In the genomic region with DNA sequence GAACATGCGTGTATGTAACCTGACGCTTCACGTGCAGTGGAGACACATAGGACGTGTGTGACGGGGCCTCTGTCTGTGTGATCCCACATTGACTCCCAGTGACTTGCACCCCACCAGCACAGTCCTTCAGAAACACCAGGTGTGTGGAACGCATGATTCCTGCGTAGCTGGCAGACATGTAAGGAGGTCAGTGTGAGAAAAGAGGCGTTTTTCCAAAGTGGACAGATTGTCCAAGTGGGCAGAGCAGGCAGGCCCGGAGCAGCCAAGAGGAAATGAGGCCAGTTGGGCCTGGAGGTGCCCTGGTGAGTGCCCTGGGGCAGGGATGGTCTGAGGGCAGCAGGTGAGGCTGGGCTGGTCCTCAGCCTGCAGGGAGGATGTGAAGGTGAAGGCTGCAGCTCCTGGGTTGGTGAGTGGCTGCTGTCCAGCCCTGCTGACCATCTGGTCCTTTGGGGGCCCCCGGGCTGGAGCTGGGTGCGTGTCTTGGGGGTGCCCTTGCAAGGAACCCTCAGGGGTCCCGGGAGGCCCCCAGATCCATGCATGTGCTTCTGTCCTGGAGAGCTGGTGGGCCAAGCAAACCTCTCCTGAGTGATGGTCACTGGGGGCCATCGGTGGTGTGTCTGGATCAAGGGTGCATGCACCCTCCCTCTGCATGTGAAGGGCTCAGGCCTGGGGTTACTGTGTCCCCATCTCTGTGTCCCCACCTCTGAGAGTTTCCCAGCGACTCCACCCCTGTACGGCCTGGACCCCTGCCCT, we compare ENCODE assay signal across 15 cellular contexts. TPM values are rescaled to one million over a fixed set of nuclear protein-coding genes. Genes with fewer than 3 reads are reported as not detected.
A peak's percentile ranks its signal among the peaks of the same experiment; 100 is the strongest.
DNase-seq lines count a peak whose midpoint lies in the region; ATAC-seq and TF ChIP-seq lines count a peak whose summit lies in the region.
"Had no signal": no experiment of that assay in that cellular context is flagged by ENCODE, and none has a peak within 500 bp of the region (broad histone marks: within the 10 kb centered on the region; RNA-seq: fewer than 3 reads in every experiment).

No MANE protein-coding gene starts in this region.

- peak overlapping the region; percentile 31 for H3K4me3 Mint-ChIP-seq in chondrocyte (ENCODE audit: unreplicated experiment)
- no peak overlapping the region for H3K4me3 Mint-ChIP-seq in stimulated activated naive B cell treated with anti-CD40 and anti-IgM and Interleukin-4, amounts not matched to agents 10 μg/mL and 1 μg/mL and 100 μg/mL, for 72 hours
- H3K4me3 Mint-ChIP-seq: activated B cell treated with CpG ODN at 0.5 μM for 24 hours, naive B cell, T-helper 17 cell had no signal

- DNase-seq in chondrocyte (ENCODE audit: low spot score) (peak; percentile 79), right lobe of liver (peak; percentile 35 to 72 (median 72)), NOMO-1 treated with dmso at 0.1 percent for 144 hours (lab: John Stamatoyannopoulos, UW; ENCODE audit: unreplicated experiment) (no peak), GM20000 (ENCODE audit: low spot score) (no peak)
- DNase-seq in stimulated activated naive B cell treated with anti-CD40 and anti-IgM and Interleukin-4, amounts not matched to agents 10 μg/mL and 1 μg/mL and 100 μg/mL, for 72 hours, result no peak
- DNase-seq: activated B cell treated with CpG ODN at 0.5 μM for 24 hours; left colon; naive B cell; SHP77; stimulated activated CD4-positive, alpha-beta T cell treated with anti-CD3 and anti-CD28 coated beads, Interleukin-1b, Interleukin-23, amount 100 ng/mL, for 48 hours had no signal

- H3K9me3 ChIP-seq in HEK293 (ENCODE audit: control insufficient read depth, insufficient read depth, low read depth, low read length) (no peaks in the 10 kb centered on the region), right lobe of liver (no peaks in the 10 kb centered on the region)
- H3K9me3 ChIP-seq: ascending aorta had no signal

- H3K36me3 Mint-ChIP-seq in chondrocyte (ENCODE audit: low read depth), result peaks cover 2% of the 10 kb centered on the region
- H3K36me3 Mint-ChIP-seq in stimulated activated naive B cell treated with anti-CD40 and anti-IgM and Interleukin-4, amounts not matched to agents 10 μg/mL and 1 μg/mL and 100 μg/mL, for 72 hours, result no peaks in the 10 kb centered on the region
- H3K36me3 Mint-ChIP-seq: naive B cell had no signal

- no peaks in the 10 kb centered on the region for H3K9me3 Mint-ChIP-seq in chondrocyte (ENCODE audit: low read depth)
- no peaks in the 10 kb centered on the region for H3K9me3 Mint-ChIP-seq in stimulated activated naive B cell treated with anti-CD40 and anti-IgM and Interleukin-4, amounts not matched to agents 10 μg/mL and 1 μg/mL and 100 μg/mL, for 72 hours
- H3K9me3 Mint-ChIP-seq: activated B cell treated with CpG ODN at 0.5 μM for 24 hours, naive B cell had no signal

- H3K27me3 ChIP-seq in right lobe of liver, result no peaks in the 10 kb centered on the region
- H3K27me3 ChIP-seq: ascending aorta had no signal

- no peak for TF ChIP-seq POLR2A in right lobe of liver (IDR thresholded peaks at IDR 0.05)

- CTCF ChIA-PET in HEK293 (lab: Yijun Ruan, JAX), result interaction anchor here (0.6 to 0.7 kb wide), 3 partner anchors 12 to 340 kb away, joined by 3 read pairs; no protein-coding TSS in a partner anchor

- peaks cover 1% of the 10 kb centered on the region for H3K27me3 Mint-ChIP-seq in chondrocyte (ENCODE audit: low read depth)
- H3K27me3 Mint-ChIP-seq in stimulated activated naive B cell treated with anti-CD40 and anti-IgM and Interleukin-4, amounts not matched to agents 10 μg/mL and 1 μg/mL and 100 μg/mL, for 72 hours, result peaks cover 14 to 19% of the 10 kb centered on the region in 2 donors

- H3K4me1 ChIP-seq in HEK293 (ENCODE audit: control insufficient read depth, insufficient read depth, low read length) (no peaks in the 10 kb centered on the region), right lobe of liver (peaks cover 0 to 55% (median 20%) of the 10 kb centered on the region in 4 donors)
- H3K4me1 ChIP-seq: ascending aorta had no signal

- peaks cover 8% of the 10 kb centered on the region for H3K4me1 Mint-ChIP-seq in chondrocyte (ENCODE audit: low read depth)
- peaks cover 0 to 4% of the 10 kb centered on the region in 2 donors for H3K4me1 Mint-ChIP-seq in stimulated activated naive B cell treated with anti-CD40 and anti-IgM and Interleukin-4, amounts not matched to agents 10 μg/mL and 1 μg/mL and 100 μg/mL, for 72 hours
- H3K4me1 Mint-ChIP-seq: activated B cell treated with CpG ODN at 0.5 μM for 24 hours, naive B cell had no signal

- ATAC-seq in right lobe of liver (peak in 3 of 4 donors; percentile 0 to 7 (median 2)), HG02852 (IDR thresholded peaks at IDR 0.05; ENCODE audit: unreplicated experiment) (no peak)
- no peak for ATAC-seq in stimulated activated naive B cell treated with anti-CD40 and anti-IgM and Interleukin-4, amounts not matched to agents 10 μg/mL and 1 μg/mL and 100 μg/mL, for 72 hours (replicated peaks)
- ATAC-seq: left colon, T-helper 17 cell had no signal

- 35% methylated on average over 6 of the region's 15 CpGs for WGBS in right lobe of liver (ENCODE audit: insufficient coverage, low coverage, low lambda C conversion rate, missing lambda C conversion rate)

- no peak overlapping the region for H3K27ac Mint-ChIP-seq in chondrocyte (ENCODE audit: unreplicated experiment)
- peak overlapping the region; percentile 15 for H3K27ac Mint-ChIP-seq in stimulated activated naive B cell treated with anti-CD40 and anti-IgM and Interleukin-4, amounts not matched to agents 10 μg/mL and 1 μg/mL and 100 μg/mL, for 72 hours
- H3K27ac Mint-ChIP-seq: activated B cell treated with CpG ODN at 0.5 μM for 24 hours, T-helper 17 cell had no signal

- intact Hi-C loops in right lobe of liver (cut with DNase I), result loop anchor here in 1 of 2 donors (5.0 kb wide), 1 partner anchor 72 kb away; a partner anchor contains a TSS

- no peak for TF ChIP-seq CTCF in HEK293 (tag by site-specific recombination; IDR thresholded peaks at IDR 0.05)
- TF ChIP-seq CTCF in chondrocyte (IDR thresholded peaks at IDR 0.05), result no peak
- TF ChIP-seq CTCF in right lobe of liver (IDR thresholded peaks at IDR 0.05), result no peak
- no peak for TF ChIP-seq CTCF in GM20000 (IDR thresholded peaks at IDR 0.05; ENCODE audit: extremely low read depth, missing control alignments)

- no peak overlapping the region for H3K4me3 ChIP-seq in HEK293 (ENCODE audit: low read depth, low read length)
- peak overlapping the region in 1 of 3 donors; percentile 16 for H3K4me3 ChIP-seq in right lobe of liver
- H3K4me3 ChIP-seq: ascending aorta had no signal

- H3K27ac ChIP-seq in HEK293 (ENCODE audit: extremely low read depth, low read depth, low read length) (no peak overlapping the region), right lobe of liver (peak overlapping the region; percentile 84 to 96 (median 96))
- H3K27ac ChIP-seq: ascending aorta had no signal

- POLR2A ChIA-PET in HEK293 (lab: Yijun Ruan, JAX), result no interaction called here

- peaks cover 0 to 43% of the 10 kb centered on the region in 2 experiments; a peak in 1 of 3 replicates for H3K36me3 ChIP-seq in HEK293 (ENCODE audit: control insufficient read depth in 2 of 2, insufficient read depth in 1 of 2, low read length in 2 of 2)
- no peaks in the 10 kb centered on the region for H3K36me3 ChIP-seq in right lobe of liver
- H3K36me3 ChIP-seq: ascending aorta had no signal

TF ChIP-seq in HEK293, 187 proteins besides CTCF, POLR2A, EP300 and RAD21:
- no peak for TF ChIP-seq ZBTB17 (tag by site-specific recombination; IDR thresholded peaks at IDR 0.05)
- no peak for TF ChIP-seq ZNF792 (tag by site-specific recombination; IDR thresholded peaks at IDR 0.05)
- no peak for TF ChIP-seq ZNF830 (tag by site-specific recombination; IDR thresholded peaks at IDR 0.05; ENCODE audit: low read depth)
- TF ChIP-seq, protein P1, sequence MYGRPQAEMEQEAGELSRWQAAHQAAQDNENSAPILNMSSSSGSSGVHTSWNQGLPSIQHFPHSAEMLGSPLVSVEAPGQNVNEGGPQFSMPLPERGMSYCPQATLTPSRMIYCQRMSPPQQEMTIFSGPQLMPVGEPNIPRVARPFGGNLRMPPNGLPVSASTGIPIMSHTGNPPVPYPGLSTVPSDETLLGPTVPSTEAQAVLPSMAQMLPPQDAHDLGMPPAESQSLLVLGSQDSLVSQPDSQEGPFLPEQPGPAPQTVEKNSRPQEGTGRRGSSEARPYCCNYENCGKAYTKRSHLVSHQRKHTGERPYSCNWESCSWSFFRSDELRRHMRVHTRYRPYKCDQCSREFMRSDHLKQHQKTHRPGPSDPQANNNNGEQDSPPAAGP (tag by site-specific recombination; IDR thresholded peaks at IDR 0.05), result no peak
- TF ChIP-seq, protein P2, sequence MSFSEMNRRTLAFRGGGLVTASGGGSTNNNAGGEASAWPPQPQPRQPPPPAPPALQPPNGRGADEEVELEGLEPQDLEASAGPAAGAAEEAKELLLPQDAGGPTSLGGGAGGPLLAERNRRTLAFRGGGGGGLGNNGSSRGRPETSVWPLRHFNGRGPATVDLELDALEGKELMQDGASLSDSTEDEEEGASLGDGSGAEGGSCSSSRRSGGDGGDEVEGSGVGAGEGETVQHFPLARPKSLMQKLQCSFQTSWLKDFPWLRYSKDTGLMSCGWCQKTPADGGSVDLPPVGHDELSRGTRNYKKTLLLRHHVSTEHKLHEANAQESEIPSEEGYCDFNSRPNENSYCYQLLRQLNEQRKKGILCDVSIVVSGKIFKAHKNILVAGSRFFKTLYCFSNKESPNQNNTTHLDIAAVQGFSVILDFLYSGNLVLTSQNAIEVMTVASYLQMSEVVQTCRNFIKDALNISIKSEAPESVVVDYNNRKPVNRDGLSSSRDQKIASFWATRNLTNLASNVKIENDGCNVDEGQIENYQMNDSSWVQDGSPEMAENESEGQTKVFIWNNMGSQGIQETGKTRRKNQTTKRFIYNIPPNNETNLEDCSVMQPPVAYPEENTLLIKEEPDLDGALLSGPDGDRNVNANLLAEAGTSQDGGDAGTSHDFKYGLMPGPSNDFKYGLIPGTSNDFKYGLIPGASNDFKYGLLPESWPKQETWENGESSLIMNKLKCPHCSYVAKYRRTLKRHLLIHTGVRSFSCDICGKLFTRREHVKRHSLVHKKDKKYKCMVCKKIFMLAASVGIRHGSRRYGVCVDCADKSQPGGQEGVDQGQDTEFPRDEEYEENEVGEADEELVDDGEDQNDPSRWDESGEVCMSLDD (tag by site-specific recombination; IDR thresholded peaks at IDR 0.05), result peak; percentile 24; the same call in 1 of the 2 replicates

RNA-seq across cellular contexts. Expression of a gene that starts 26.6 kb away (rescaled TPM):
- total RNA-seq in chondrocyte, result 3.9 to 7.5 TPM (median 7.0 TPM) in 3 replicates
- 10 to 100 TPM in 5 of 6 experiments, 1 to 10 TPM in 1; 9.7 to 16.0 (median 14.8) TPM for total RNA-seq in right lobe of liver
- total RNA-seq: activated B cell treated with CpG ODN at 0.5 μM for 24 hours had no signal

RNA-seq across cellular contexts. Expression of a gene that starts 38.8 kb away (rescaled TPM):
- 0.45 to 0.74 TPM (median 0.63 TPM) in 3 replicates for total RNA-seq in chondrocyte
- total RNA-seq in right lobe of liver, result under 1 TPM in 5 of 6 experiments, not detected in 1; 0.34 to 0.84 (median 0.55) TPM
- total RNA-seq: activated B cell treated with CpG ODN at 0.5 μM for 24 hours; activated CD8-positive, alpha-beta memory T cell treated with anti-CD3 and anti-CD28 coated beads for 36 hours; ascending aorta; T-helper 17 cell had no signal

Comparison
In these comparisons a context has a peak if more than half of its experiments do, and no peak if none do; other contexts are left out.
1. DNase-seq: peak in chondrocyte (single experiment) and right lobe of liver (3 of 3); none in stimulated activated naive B cell treated with anti-CD40 and anti-IgM and Interleukin-4, amounts not matched to agents 10 μg/mL and 1 μg/mL and 100 μg/mL, for 72 hours (single experiment), NOMO-1 treated with dmso at 0.1 percent for 144 hours (single experiment) and GM20000 (single experiment).
2. ATAC-seq: peak in right lobe of liver (3 of 4); none in stimulated activated naive B cell treated with anti-CD40 and anti-IgM and Interleukin-4, amounts not matched to agents 10 μg/mL and 1 μg/mL and 100 μg/mL, for 72 hours (0 of 2) and HG02852 (single experiment).